In the genomic region with DNA sequence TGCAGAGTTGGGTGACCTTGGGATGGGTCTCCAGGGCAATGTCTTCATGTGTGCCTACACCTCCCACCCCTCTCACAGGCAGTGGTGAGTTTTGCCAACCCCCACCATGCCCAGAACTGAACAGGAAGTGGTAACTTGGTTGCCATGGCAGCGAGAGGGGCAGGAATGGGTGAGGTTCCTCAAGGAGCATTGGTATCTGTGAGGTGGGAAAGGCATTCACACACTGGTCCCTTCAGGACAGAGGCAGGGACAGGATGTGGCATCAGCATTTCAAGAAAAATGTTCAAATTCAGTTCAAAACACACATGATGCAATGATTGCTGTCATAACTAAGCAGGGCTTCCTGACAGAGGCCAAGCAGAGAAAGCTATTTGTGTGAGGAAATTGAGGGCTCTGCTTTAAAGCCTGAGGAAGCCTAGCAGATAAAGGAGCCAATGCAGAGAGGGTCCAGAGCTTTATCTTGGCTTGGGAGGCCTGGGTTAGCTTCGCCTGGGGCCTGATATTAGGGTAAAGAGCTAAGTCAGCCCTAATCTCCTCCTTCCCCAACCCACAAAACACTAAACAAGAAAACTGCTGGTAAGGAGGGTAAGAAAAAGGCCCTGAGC, we compare ENCODE assay signal across 8 cellular contexts.
DNase-seq lines count a peak whose midpoint lies in the region; ATAC-seq and TF ChIP-seq lines count a peak whose summit lies in the region.

No MANE protein-coding gene starts in this region.

- no peaks in the 10 kb centered on the region for H3K36me3 ChIP-seq in OCI-LY1 (ENCODE audit: insufficient read depth, low read length)

- peak; percentile 39 for DNase-seq in activated T-helper 1 cell treated with Interleukin-2 at 50 U/mL for 16 hours (ENCODE audit: low read depth)
- peak; percentile 51 for DNase-seq in iris pigment epithelial cell (ENCODE audit: low read depth)
- DNase-seq in NCI-H1105 treated with DMSO at 0.1 percent for 48 hours (lab: John Stamatoyannopoulos, UW) = no peak

- no peaks in the 10 kb centered on the region for H3K9me3 ChIP-seq in OCI-LY1 (ENCODE audit: low read length)

- H3K9ac ChIP-seq in OCI-LY1 (ENCODE audit: low read length) = peak overlapping the region; percentile 16; the same call in 1 of the 2 replicates

- peak overlapping the region; percentile 25 for H3K4me3 ChIP-seq in OCI-LY1 (ENCODE audit: low read depth, low read length, poor library complexity, severe bottlenecking)

- no peaks in the 10 kb centered on the region for H3K79me2 ChIP-seq in OCI-LY1 (ENCODE audit: insufficient read depth, low read length)

- H3K27me3 Mint-ChIP-seq in stimulated activated memory B cell treated with anti-CD40 and anti-IgM and Interleukin-4, amounts not matched to agents 10 μg/mL and 1 μg/mL and 100 μg/mL, for 72 hours = no peaks in the 10 kb centered on the region

- H3K4me3 Mint-ChIP-seq in stimulated activated memory B cell treated with anti-CD40 and anti-IgM and Interleukin-4, amounts not matched to agents 10 μg/mL and 1 μg/mL and 100 μg/mL, for 72 hours = peak overlapping the region; percentile 67

- H3K9me2 ChIP-seq in OCI-LY1 (ENCODE audit: low read depth, low read length) = no peaks in the 10 kb centered on the region

- peak overlapping the region; percentile 73 for H3K27ac ChIP-seq in OCI-LY1 (ENCODE audit: low read depth, low read length, poor library complexity, severe bottlenecking)

- no peak for TF ChIP-seq CTCF in OCI-LY1 (IDR thresholded peaks at IDR 0.05; ENCODE audit: low read length)

- H3K4me1 Mint-ChIP-seq in stimulated activated memory B cell treated with anti-CD40 and anti-IgM and Interleukin-4, amounts not matched to agents 10 μg/mL and 1 μg/mL and 100 μg/mL, for 72 hours = peaks cover 62% of the 10 kb centered on the region

- peaks cover 27% of the 10 kb centered on the region for H3K4me1 ChIP-seq in OCI-LY1 (ENCODE audit: insufficient read depth, low read length, severe bottlenecking)

- H4K20me1 ChIP-seq in OCI-LY1 (ENCODE audit: insufficient read depth, low read length) = no peaks in the 10 kb centered on the region

- no peaks in the 10 kb centered on the region for H3K9me3 Mint-ChIP-seq in stimulated activated memory B cell treated with anti-CD40 and anti-IgM and Interleukin-4, amounts not matched to agents 10 μg/mL and 1 μg/mL and 100 μg/mL, for 72 hours

- peaks cover 31% of the 10 kb centered on the region for H3K36me3 Mint-ChIP-seq in stimulated activated memory B cell treated with anti-CD40 and anti-IgM and Interleukin-4, amounts not matched to agents 10 μg/mL and 1 μg/mL and 100 μg/mL, for 72 hours

- H3K4me2 ChIP-seq in OCI-LY1 (ENCODE audit: low read length) = peak overlapping the region; percentile 48

- no peaks in the 10 kb centered on the region for H3F3A ChIP-seq in OCI-LY1 (ENCODE audit: insufficient read depth, low read length)

- H3K27me3 ChIP-seq in OCI-LY1 (ENCODE audit: insufficient read depth, low read length) = no peaks in the 10 kb centered on the region

- ATAC-seq in GM21528 (IDR thresholded peaks at IDR 0.05; ENCODE audit: low FRiP score, unreplicated experiment) (peak; percentile 38), HG02938 (IDR thresholded peaks at IDR 0.05; ENCODE audit: unreplicated experiment) (no peak), HG02870 (IDR thresholded peaks at IDR 0.05; ENCODE audit: unreplicated experiment) (no peak)
- peak; percentile 55 for ATAC-seq in stimulated activated memory B cell treated with anti-CD40 and anti-IgM and Interleukin-4, amounts not matched to agents 10 μg/mL and 1 μg/mL and 100 μg/mL, for 72 hours

- H2AFZ ChIP-seq in OCI-LY1 (ENCODE audit: low read length) = no peak overlapping the region

- peak overlapping the region; percentile 87 for H3K27ac Mint-ChIP-seq in stimulated activated memory B cell treated with anti-CD40 and anti-IgM and Interleukin-4, amounts not matched to agents 10 μg/mL and 1 μg/mL and 100 μg/mL, for 72 hours

Comparison
In these comparisons a context has a peak if more than half of its experiments do, and no peak if none do; other contexts are left out.
1. ATAC-seq: peak in GM21528 (single experiment) and stimulated activated memory B cell treated with anti-CD40 and anti-IgM and Interleukin-4, amounts not matched to agents 10 μg/mL and 1 μg/mL and 100 μg/mL, for 72 hours (single experiment); none in HG02938 (single experiment) and HG02870 (single experiment).